Comparison of ENCODE assay signal across 1 cellular context in genomic region chr20:34515484-34516037, GRCh38.
TF ChIP-seq lines count a peak whose summit lies in the region.

No MANE protein-coding gene starts in this region.

TF ChIP-seq in HepG2, 621 proteins besides CTCF, POLR2A, EP300 and RAD21 (continued from another document and continues in another):
- TF ChIP-seq, protein P1, sequence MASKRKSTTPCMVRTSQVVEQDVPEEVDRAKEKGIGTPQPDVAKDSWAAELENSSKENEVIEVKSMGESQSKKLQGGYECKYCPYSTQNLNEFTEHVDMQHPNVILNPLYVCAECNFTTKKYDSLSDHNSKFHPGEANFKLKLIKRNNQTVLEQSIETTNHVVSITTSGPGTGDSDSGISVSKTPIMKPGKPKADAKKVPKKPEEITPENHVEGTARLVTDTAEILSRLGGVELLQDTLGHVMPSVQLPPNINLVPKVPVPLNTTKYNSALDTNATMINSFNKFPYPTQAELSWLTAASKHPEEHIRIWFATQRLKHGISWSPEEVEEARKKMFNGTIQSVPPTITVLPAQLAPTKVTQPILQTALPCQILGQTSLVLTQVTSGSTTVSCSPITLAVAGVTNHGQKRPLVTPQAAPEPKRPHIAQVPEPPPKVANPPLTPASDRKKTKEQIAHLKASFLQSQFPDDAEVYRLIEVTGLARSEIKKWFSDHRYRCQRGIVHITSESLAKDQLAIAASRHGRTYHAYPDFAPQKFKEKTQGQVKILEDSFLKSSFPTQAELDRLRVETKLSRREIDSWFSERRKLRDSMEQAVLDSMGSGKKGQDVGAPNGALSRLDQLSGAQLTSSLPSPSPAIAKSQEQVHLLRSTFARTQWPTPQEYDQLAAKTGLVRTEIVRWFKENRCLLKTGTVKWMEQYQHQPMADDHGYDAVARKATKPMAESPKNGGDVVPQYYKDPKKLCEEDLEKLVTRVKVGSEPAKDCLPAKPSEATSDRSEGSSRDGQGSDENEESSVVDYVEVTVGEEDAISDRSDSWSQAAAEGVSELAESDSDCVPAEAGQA (IDR thresholded peaks at IDR 0.05; ENCODE audit: low read depth), result no peak
- TF ChIP-seq, protein P1 (CRISPR knock-in tag; IDR thresholded peaks at IDR 0.05; ENCODE audit: borderline replicate concordance), result no peak
- TF ChIP-seq GATA4 (IDR thresholded peaks at IDR 0.05; ENCODE audit: borderline replicate concordance, low read depth) (no peak), IRF9 (CRISPR knock-in tag; IDR thresholded peaks at IDR 0.05; ENCODE audit: borderline replicate concordance) (no peak), RAD51 (IDR thresholded peaks at IDR 0.05; ENCODE audit: borderline replicate concordance) (no peak), ONECUT2 (CRISPR knock-in tag; IDR thresholded peaks at IDR 0.05) (0 out of 2 replicates have a peak, but pooled peaks have one; percentile 51), HNF4A (CRISPR knock-in tag; IDR thresholded peaks at IDR 0.05) (no peak; the same call in 1 of the 2 replicates), ZBTB8A (CRISPR knock-in tag; IDR thresholded peaks at IDR 0.05; ENCODE audit: borderline replicate concordance, low read depth) (0 out of 2 replicates have a peak, but pooled peaks have one; percentile 49), XRCC5 (optimal IDR thresholded peaks at IDR 0.05; ENCODE audit: low read length) (peak; percentile 89), ESRRA (CRISPR knock-in tag; IDR thresholded peaks at IDR 0.05; ENCODE audit: low read depth) (no peak; the same call in none of the 2 replicates), ZNF274 (CRISPR knock-in tag; IDR thresholded peaks at IDR 0.05) (peak; percentile 47; the same call in 1 of the 2 replicates), BHLHE40 (IDR thresholded peaks at IDR 0.05; ENCODE audit: low read length) (no peak), AGO2 (optimal IDR thresholded peaks at IDR 0.05; ENCODE audit: low read depth, low read length) (no peak), PRDM10 (CRISPR knock-in tag; IDR thresholded peaks at IDR 0.05; ENCODE audit: low read depth) (no peak), CEBPG (CRISPR knock-in tag; IDR thresholded peaks at IDR 0.05) (peak; percentile 46; the same call in 1 of the 2 replicates), ZNF260 (CRISPR knock-in tag; IDR thresholded peaks at IDR 0.05; ENCODE audit: borderline replicate concordance, low read depth) (no peak), IKZF4 (CRISPR knock-in tag; IDR thresholded peaks at IDR 0.05; ENCODE audit: borderline replicate concordance, low read depth, not compliant biosample characterization) (no peak), ZNF577 (CRISPR knock-in tag; IDR thresholded peaks at IDR 0.05; ENCODE audit: borderline replicate concordance, low read depth) (0 out of 2 replicates have a peak, but pooled peaks have one; percentile 36), ZNF891 (CRISPR knock-in tag; IDR thresholded peaks at IDR 0.05) (no peak), PLSCR1 (CRISPR knock-in tag; IDR thresholded peaks at IDR 0.05; ENCODE audit: borderline replicate concordance) (no peak), SOX13 (IDR thresholded peaks at IDR 0.05) (no peak), SOX13 (CRISPR knock-in tag; conservative IDR thresholded peaks at IDR 0.05 in 1 of 2, IDR thresholded peaks at IDR 0.05 in 1 of 2) (no peak), NRL (CRISPR knock-in tag; IDR thresholded peaks at IDR 0.05; ENCODE audit: borderline replicate concordance) (peak; percentile 19; the same call in 1 of the 2 replicates), ZFYVE20 (CRISPR knock-in tag; IDR thresholded peaks at IDR 0.05; ENCODE audit: borderline replicate concordance, low read depth) (no peak), SSRP1 (CRISPR knock-in tag; IDR thresholded peaks at IDR 0.05) (peak; percentile 54), ZNF749 (CRISPR knock-in tag; IDR thresholded peaks at IDR 0.05; ENCODE audit: borderline replicate concordance) (no peak), KDM5B (CRISPR knock-in tag; IDR thresholded peaks at IDR 0.05; ENCODE audit: borderline replicate concordance) (no peak; the same call in 1 of the 2 replicates), ZMYM4 (CRISPR knock-in tag; IDR thresholded peaks at IDR 0.05) (no peak)
- TF ChIP-seq, protein P2, sequence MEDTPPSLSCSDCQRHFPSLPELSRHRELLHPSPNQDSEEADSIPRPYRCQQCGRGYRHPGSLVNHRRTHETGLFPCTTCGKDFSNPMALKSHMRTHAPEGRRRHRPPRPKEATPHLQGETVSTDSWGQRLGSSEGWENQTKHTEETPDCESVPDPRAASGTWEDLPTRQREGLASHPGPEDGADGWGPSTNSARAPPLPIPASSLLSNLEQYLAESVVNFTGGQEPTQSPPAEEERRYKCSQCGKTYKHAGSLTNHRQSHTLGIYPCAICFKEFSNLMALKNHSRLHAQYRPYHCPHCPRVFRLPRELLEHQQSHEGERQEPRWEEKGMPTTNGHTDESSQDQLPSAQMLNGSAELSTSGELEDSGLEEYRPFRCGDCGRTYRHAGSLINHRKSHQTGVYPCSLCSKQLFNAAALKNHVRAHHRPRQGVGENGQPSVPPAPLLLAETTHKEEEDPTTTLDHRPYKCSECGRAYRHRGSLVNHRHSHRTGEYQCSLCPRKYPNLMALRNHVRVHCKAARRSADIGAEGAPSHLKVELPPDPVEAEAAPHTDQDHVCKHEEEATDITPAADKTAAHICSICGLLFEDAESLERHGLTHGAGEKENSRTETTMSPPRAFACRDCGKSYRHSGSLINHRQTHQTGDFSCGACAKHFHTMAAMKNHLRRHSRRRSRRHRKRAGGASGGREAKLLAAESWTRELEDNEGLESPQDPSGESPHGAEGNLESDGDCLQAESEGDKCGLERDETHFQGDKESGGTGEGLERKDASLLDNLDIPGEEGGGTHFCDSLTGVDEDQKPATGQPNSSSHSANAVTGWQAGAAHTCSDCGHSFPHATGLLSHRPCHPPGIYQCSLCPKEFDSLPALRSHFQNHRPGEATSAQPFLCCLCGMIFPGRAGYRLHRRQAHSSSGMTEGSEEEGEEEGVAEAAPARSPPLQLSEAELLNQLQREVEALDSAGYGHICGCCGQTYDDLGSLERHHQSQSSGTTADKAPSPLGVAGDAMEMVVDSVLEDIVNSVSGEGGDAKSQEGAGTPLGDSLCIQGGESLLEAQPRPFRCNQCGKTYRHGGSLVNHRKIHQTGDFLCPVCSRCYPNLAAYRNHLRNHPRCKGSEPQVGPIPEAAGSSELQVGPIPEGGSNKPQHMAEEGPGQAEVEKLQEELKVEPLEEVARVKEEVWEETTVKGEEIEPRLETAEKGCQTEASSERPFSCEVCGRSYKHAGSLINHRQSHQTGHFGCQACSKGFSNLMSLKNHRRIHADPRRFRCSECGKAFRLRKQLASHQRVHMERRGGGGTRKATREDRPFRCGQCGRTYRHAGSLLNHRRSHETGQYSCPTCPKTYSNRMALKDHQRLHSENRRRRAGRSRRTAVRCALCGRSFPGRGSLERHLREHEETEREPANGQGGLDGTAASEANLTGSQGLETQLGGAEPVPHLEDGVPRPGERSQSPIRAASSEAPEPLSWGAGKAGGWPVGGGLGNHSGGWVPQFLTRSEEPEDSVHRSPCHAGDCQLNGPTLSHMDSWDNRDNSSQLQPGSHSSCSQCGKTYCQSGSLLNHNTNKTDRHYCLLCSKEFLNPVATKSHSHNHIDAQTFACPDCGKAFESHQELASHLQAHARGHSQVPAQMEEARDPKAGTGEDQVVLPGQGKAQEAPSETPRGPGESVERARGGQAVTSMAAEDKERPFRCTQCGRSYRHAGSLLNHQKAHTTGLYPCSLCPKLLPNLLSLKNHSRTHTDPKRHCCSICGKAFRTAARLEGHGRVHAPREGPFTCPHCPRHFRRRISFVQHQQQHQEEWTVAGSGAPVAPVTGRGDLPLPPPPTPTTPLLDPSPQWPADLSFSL (CRISPR knock-in tag; IDR thresholded peaks at IDR 0.05), result 0 out of 2 replicates have a peak, but pooled peaks have one; percentile 8
- TF ChIP-seq, protein P3, sequence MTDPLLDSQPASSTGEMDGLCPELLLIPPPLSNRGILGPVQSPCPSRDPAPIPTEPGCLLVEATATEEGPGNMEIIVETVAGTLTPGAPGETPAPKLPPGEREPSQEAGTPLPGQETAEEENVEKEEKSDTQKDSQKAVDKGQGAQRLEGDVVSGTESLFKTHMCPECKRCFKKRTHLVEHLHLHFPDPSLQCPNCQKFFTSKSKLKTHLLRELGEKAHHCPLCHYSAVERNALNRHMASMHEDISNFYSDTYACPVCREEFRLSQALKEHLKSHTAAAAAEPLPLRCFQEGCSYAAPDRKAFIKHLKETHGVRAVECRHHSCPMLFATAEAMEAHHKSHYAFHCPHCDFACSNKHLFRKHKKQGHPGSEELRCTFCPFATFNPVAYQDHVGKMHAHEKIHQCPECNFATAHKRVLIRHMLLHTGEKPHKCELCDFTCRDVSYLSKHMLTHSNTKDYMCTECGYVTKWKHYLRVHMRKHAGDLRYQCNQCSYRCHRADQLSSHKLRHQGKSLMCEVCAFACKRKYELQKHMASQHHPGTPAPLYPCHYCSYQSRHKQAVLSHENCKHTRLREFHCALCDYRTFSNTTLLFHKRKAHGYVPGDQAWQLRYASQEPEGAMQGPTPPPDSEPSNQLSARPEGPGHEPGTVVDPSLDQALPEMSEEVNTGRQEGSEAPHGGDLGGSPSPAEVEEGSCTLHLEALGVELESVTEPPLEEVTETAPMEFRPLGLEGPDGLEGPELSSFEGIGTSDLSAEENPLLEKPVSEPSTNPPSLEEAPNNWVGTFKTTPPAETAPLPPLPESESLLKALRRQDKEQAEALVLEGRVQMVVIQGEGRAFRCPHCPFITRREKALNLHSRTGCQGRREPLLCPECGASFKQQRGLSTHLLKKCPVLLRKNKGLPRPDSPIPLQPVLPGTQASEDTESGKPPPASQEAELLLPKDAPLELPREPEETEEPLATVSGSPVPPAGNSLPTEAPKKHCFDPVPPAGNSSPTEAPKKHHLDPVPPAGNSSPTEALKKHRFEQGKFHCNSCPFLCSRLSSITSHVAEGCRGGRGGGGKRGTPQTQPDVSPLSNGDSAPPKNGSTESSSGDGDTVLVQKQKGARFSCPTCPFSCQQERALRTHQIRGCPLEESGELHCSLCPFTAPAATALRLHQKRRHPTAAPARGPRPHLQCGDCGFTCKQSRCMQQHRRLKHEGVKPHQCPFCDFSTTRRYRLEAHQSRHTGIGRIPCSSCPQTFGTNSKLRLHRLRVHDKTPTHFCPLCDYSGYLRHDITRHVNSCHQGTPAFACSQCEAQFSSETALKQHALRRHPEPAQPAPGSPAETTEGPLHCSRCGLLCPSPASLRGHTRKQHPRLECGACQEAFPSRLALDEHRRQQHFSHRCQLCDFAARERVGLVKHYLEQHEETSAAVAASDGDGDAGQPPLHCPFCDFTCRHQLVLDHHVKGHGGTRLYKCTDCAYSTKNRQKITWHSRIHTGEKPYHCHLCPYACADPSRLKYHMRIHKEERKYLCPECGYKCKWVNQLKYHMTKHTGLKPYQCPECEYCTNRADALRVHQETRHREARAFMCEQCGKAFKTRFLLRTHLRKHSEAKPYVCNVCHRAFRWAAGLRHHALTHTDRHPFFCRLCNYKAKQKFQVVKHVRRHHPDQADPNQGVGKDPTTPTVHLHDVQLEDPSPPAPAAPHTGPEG (CRISPR knock-in tag; IDR thresholded peaks at IDR 0.05), result 0 out of 2 replicates have a peak, but pooled peaks have one; percentile 5
- TF ChIP-seq, protein P4, sequence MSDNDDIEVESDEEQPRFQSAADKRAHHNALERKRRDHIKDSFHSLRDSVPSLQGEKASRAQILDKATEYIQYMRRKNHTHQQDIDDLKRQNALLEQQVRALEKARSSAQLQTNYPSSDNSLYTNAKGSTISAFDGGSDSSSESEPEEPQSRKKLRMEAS (IDR thresholded peaks at IDR 0.05), result peak; percentile 46
